Comparison of ENCODE assay signal across 8 cellular contexts in genomic region chr2:113692698-113693428, GRCh38.
DNase-seq lines count a peak whose midpoint lies in the region; ATAC-seq, FAIRE-seq and TF ChIP-seq lines count a peak whose summit lies in the region.

No MANE protein-coding gene starts in this region.

- DNase-seq in GM12891 (ENCODE audit: insufficient read length, low spot score) = no peak
- DNase-seq in GM12878 (ENCODE audit: low read depth, low spot score) = peak; percentile 78
- no peak for DNase-seq in amygdala (lab: John Stamatoyannopoulos, UW)
- DNase-seq in activated effector memory CD4-positive, alpha-beta T cell treated with Interleukin-2 at 50 U/mL for 16 hours = no peak
- no peak for DNase-seq in RKO (ENCODE audit: low spot score)
- no peak for DNase-seq in NCI-H1436 (lab: John Stamatoyannopoulos, UW)

- WGBS in GM12878 (ENCODE audit: insufficient coverage, insufficient replicate concordance, low lambda C conversion rate, missing lambda C conversion rate) = 0% methylated on average over 3 of the region's 3 CpGs

- peak; percentile 95 for FAIRE-seq in GM12891 (lab: Jason Lieb, UNC)
- FAIRE-seq in GM12878 (lab: Jason Lieb, UNC) = peak; percentile 78

- TF ChIP-seq CTCF in GM12878 (IDR thresholded peaks at IDR 0.05 in 2 of 3, conservative IDR thresholded peaks at IDR 0.05 in 1 of 3; ENCODE audit: control insufficient read depth in 2 of 3, extremely low read depth in 1 of 3, insufficient read depth in 1 of 3, low read depth in 3 of 3, low read length in 3 of 3) = no peak

- TF ChIP-seq POLR2A in GM12891 (IDR thresholded peaks at IDR 0.05; ENCODE audit: low read depth, low read length) (no peak), GM12878 (IDR thresholded peaks at IDR 0.05; ENCODE audit: low read depth, low read length) (no peak)

- H3K4me1 ChIP-seq in GM12878 (ENCODE audit: control insufficient read depth, insufficient read depth, low read length) = peaks cover 39% of the 10 kb centered on the region

- SMC1A ChIA-PET in GM12878 (lab: Charles Lee; ENCODE audit: uncharacterized antibody, unreplicated experiment) = interaction anchor here (0.9 to 2.9 kb wide), 5 partner anchors 8 to 200 kb away, joined by 3 to 16 read pairs (median 6); no protein-coding TSS in a partner anchor

- no peaks in the 10 kb centered on the region for H3K79me2 ChIP-seq in GM12878 (ENCODE audit: control insufficient read depth, insufficient read depth, low read length)

- RAD21 ChIA-PET in GM12878 (lab: Charles Lee; ENCODE audit: unreplicated experiment) = interaction anchor here (0.7 to 2.7 kb wide), 5 partner anchors 37 to 309 kb away, joined by 3 to 12 read pairs (median 4); partner anchors contain the start of gene SLC35F5

- peak in 1 of 2 experiments; percentile 59; a peak in 1 of 4 replicates for TF ChIP-seq EP300 in GM12878 (IDR thresholded peaks at IDR 0.05; ENCODE audit: borderline replicate concordance in 1 of 2, control insufficient read depth in 1 of 2, low read depth in 2 of 2, low read length in 2 of 2)

- peak overlapping the region; percentile 89 for H3K27ac ChIP-seq in GM12878 (ENCODE audit: control insufficient read depth, insufficient read depth)

- POLR2A ChIA-PET in GM12878 (lab: Charles Lee) = interaction anchor here (0.6 kb wide), 1 partner anchor 88 kb away, joined by 3 read pairs; no protein-coding TSS in a partner anchor

- no TSS peak for BruUV-seq in GM12878 (replicated peaks; lab: Mats Ljungman, UMichigan)

- no peaks in the 10 kb centered on the region for H3K36me3 ChIP-seq in GM12878 (ENCODE audit: control insufficient read depth in 2 of 2, insufficient read depth in 2 of 2, low read length in 1 of 2)

- H4K20me1 ChIP-seq in GM12878 (ENCODE audit: control insufficient read depth, insufficient read depth) = no peaks in the 10 kb centered on the region

- H3K27me3 ChIP-seq in GM12878 (replicated peaks in 1 of 2; ENCODE audit: control insufficient read depth in 2 of 2, insufficient read depth in 2 of 2, low read length in 1 of 2) = no peaks in the 10 kb centered on the region

- H3K4me2 ChIP-seq in GM12878 (ENCODE audit: control insufficient read depth, insufficient read depth) = peak overlapping the region; percentile 88

- peak overlapping the region; percentile 31; the same call in 1 of the 2 replicates for H3K4me3 ChIP-seq in GM12878

- intact Hi-C loops in GM12878 (cut with micrococcal nuclease; ENCODE audit: unreplicated experiment) = loop anchor here (2.0 to 5.0 kb wide), 2 partner anchors 90 to 194 kb away; no protein-coding TSS in a partner anchor

- 0 out of 2 replicates have a peak, but pooled peaks have one; percentile 22 for TF ChIP-seq RAD21 in GM12878 (IDR thresholded peaks at IDR 0.05; ENCODE audit: insufficient read depth, low read depth, low read length)

- H2AFZ ChIP-seq in GM12878 (ENCODE audit: control insufficient read depth, low read depth, low read length) = no peak overlapping the region; the same call in 1 of the 2 replicates

- in situ Hi-C loops in GM12878 (cut with MboI) = no loop called here

- peak; percentile 73 for ATAC-seq in GM21423 (IDR thresholded peaks at IDR 0.05; ENCODE audit: unreplicated experiment)
- ATAC-seq in HG03558 (IDR thresholded peaks at IDR 0.05; ENCODE audit: extremely low read depth, unreplicated experiment) = peak; percentile 78
- peak; percentile 85 for ATAC-seq in GM12878

- no peaks in the 10 kb centered on the region for H3K9me3 ChIP-seq in GM12878 (replicated peaks; ENCODE audit: control insufficient read depth, insufficient read depth, low read length)

- peak overlapping the region; percentile 64 for H3K9ac ChIP-seq in GM12878 (ENCODE audit: control insufficient read depth, insufficient read depth, low read length)

- CTCF ChIA-PET in GM12878 (lab: Yijun Ruan, JAX) = interaction anchor here (0.7 to 2.1 kb wide), 5 partner anchors 7 to 89 kb away, joined by 3 to 10 read pairs (median 5); no protein-coding TSS in a partner anchor

TF ChIP-seq in GM12891, 5 proteins besides CTCF, POLR2A, EP300 and RAD21:
- TF ChIP-seq SPI1 (IDR thresholded peaks at IDR 0.05; ENCODE audit: low read depth, low read length) = peak; percentile 57
- no peak for TF ChIP-seq TAF1 (IDR thresholded peaks at IDR 0.05; ENCODE audit: low read depth, low read length)

TF ChIP-seq in GM12878, 131 proteins besides CTCF, POLR2A, EP300 and RAD21 (continues in another document):
- TF ChIP-seq SMAD5 (IDR thresholded peaks at IDR 0.05; ENCODE audit: low read depth) = 0 out of 2 replicates have a peak, but pooled peaks have one; percentile 21
- 0 out of 2 replicates have a peak, but pooled peaks have one; percentile 71 for TF ChIP-seq BCL11A (IDR thresholded peaks at IDR 0.05; ENCODE audit: low read depth, low read length)
- peak; percentile 62; the same call in 1 of the 2 replicates for TF ChIP-seq MEF2A (IDR thresholded peaks at IDR 0.05; ENCODE audit: insufficient read depth, low read depth, low read length)
- TF ChIP-seq FOXM1 (IDR thresholded peaks at IDR 0.05; ENCODE audit: low read depth, low read length) = peak; percentile 66
- TF ChIP-seq PAX5 (IDR thresholded peaks at IDR 0.05; ENCODE audit: borderline replicate concordance, low read depth, low read length) = peak; percentile 67; the same call in 1 of the 2 replicates
- TF ChIP-seq PAX8 (IDR thresholded peaks at IDR 0.05) = 0 out of 2 replicates have a peak, but pooled peaks have one; percentile 14
- 0 out of 2 replicates have a peak, but pooled peaks have one; percentile 35 for TF ChIP-seq ZNF207 (IDR thresholded peaks at IDR 0.05; ENCODE audit: borderline replicate concordance)
- TF ChIP-seq ETV6 (conservative IDR thresholded peaks at IDR 0.05 in 1 of 2, IDR thresholded peaks at IDR 0.05 in 1 of 2; ENCODE audit: borderline replicate concordance in 1 of 2, low read depth in 1 of 2) = 0 out of 4 replicates have a peak, but pooled peaks of 1 of the 2 experiments have one; percentile 51
- TF ChIP-seq ATF2 (IDR thresholded peaks at IDR 0.05; ENCODE audit: low read length) = peak; percentile 64
- TF ChIP-seq POU2F2 (IDR thresholded peaks at IDR 0.05; ENCODE audit: borderline replicate concordance, low read depth, low read length) = peak; percentile 54; the same call in 1 of the 3 replicates
- peak; percentile 49; the same call in 1 of the 2 replicates for TF ChIP-seq CREM (IDR thresholded peaks at IDR 0.05; ENCODE audit: low read depth)
- peak; percentile 53 to 77; a peak in 3 of 4 replicates for TF ChIP-seq IKZF2 (IDR thresholded peaks at IDR 0.05)
- peak; percentile 74; the same call in 1 of the 2 replicates for TF ChIP-seq IRF4 (IDR thresholded peaks at IDR 0.05; ENCODE audit: low read depth, low read length)
- TF ChIP-seq CREB1 (IDR thresholded peaks at IDR 0.05; ENCODE audit: low read depth) = 0 out of 2 replicates have a peak, but pooled peaks have one; percentile 25
- TF ChIP-seq POLR2AphosphoS5 (IDR thresholded peaks at IDR 0.05; ENCODE audit: low read length) = no peak
- 0 out of 2 replicates have a peak, but pooled peaks have one; percentile 35 for TF ChIP-seq IKZF1 (conservative IDR thresholded peaks at IDR 0.05)
- no peak for TF ChIP-seq SREBF1 (IDR thresholded peaks at IDR 0.05; ENCODE audit: low read length)
- no peak for TF ChIP-seq MYC (IDR thresholded peaks at IDR 0.05; ENCODE audit: insufficient read depth, insufficient read length, insufficient replicate concordance, low read length, severe bottlenecking)
- peak; percentile 16; the same call in 1 of the 2 replicates for TF ChIP-seq SMARCA5 (IDR thresholded peaks at IDR 0.05)
- no peak for TF ChIP-seq ZSCAN29 (IDR thresholded peaks at IDR 0.05)
- no peak; the same call in 1 of the 2 replicates for TF ChIP-seq MLLT1 (IDR thresholded peaks at IDR 0.05)
- TF ChIP-seq, protein P1, sequence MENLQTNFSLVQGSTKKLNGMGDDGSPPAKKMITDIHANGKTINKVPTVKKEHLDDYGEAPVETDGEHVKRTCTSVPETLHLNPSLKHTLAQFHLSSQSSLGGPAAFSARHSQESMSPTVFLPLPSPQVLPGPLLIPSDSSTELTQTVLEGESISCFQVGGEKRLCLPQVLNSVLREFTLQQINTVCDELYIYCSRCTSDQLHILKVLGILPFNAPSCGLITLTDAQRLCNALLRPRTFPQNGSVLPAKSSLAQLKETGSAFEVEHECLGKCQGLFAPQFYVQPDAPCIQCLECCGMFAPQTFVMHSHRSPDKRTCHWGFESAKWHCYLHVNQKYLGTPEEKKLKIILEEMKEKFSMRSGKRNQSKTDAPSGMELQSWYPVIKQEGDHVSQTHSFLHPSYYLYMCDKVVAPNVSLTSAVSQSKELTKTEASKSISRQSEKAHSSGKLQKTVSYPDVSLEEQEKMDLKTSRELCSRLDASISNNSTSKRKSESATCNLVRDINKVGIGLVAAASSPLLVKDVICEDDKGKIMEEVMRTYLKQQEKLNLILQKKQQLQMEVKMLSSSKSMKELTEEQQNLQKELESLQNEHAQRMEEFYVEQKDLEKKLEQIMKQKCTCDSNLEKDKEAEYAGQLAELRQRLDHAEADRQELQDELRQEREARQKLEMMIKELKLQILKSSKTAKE (IDR thresholded peaks at IDR 0.05; ENCODE audit: low read depth, poor library complexity, severe bottlenecking) = peak; percentile 49
